8 cellular contexts compared by ENCODE assay signal in genomic region chr6:13453771-13454251, GRCh38. TPM values are rescaled to one million over a fixed set of nuclear protein-coding genes. Genes with fewer than 3 reads are reported as not detected.
DNase-seq lines count a peak whose midpoint lies in the region; ATAC-seq lines count a peak whose summit lies in the region.

No MANE protein-coding gene starts in this region.

- peaks cover 95 to 100% of the 10 kb centered on the region in 2 donors for H3K4me1 Mint-ChIP-seq in immature natural killer cell

- H3K4me3 Mint-ChIP-seq in immature natural killer cell: peak overlapping the region; percentile 66 to 86 (median 79)

- H3K36me3 Mint-ChIP-seq in immature natural killer cell: peaks cover 14 to 29% (median 20%) of the 10 kb centered on the region in 3 donors

- DNase-seq in NCI-H146 treated with DMSO at 0.1 percent for 48 hours (lab: John Stamatoyannopoulos, UW; ENCODE audit: unreplicated experiment) (peak; percentile 16), immature natural killer cell (peak in 2 of 3 donors; percentile 47 to 51), GDM1 (lab: John Stamatoyannopoulos, UW) (no peak)
- peak; percentile 66 for DNase-seq in activated CD8-positive, alpha-beta memory T cell treated with anti-CD3 and anti-CD28 coated beads, Interleukin-2, amount 50 U/mL, for 48 hours

- no peaks in the 10 kb centered on the region for H3K9me3 Mint-ChIP-seq in immature natural killer cell

- peak overlapping the region; percentile 97 to 100 (median 98) for H3K27ac Mint-ChIP-seq in immature natural killer cell

- peak; percentile 48 for ATAC-seq in GM18502 (IDR thresholded peaks at IDR 0.05; ENCODE audit: poor library complexity, unreplicated experiment)
- ATAC-seq in HG03354 (IDR thresholded peaks at IDR 0.05; ENCODE audit: poor library complexity, severe bottlenecking, unreplicated experiment): no peak
- no peak for ATAC-seq in HG03039 (IDR thresholded peaks at IDR 0.05; ENCODE audit: unreplicated experiment)
- no peak for ATAC-seq in GM18867 (IDR thresholded peaks at IDR 0.05; ENCODE audit: unreplicated experiment)

- H3K27me3 Mint-ChIP-seq in immature natural killer cell (ENCODE audit: low read depth in 3 of 3): peaks cover 2 to 19% (median 7%) of the 10 kb centered on the region in 3 donors

RNA-seq across cellular contexts. Expression of gene GFOD1, which starts 33.6 kb away (rescaled TPM):
- polyA plus RNA-seq in immature natural killer cell: 10 to 100 TPM; 22.5 to 68.8 (median 49.3) TPM
